ENCODE assay signal across 12 cellular contexts in genomic region chr13:97429681-97430081, GRCh38. TPM values are rescaled to one million over a fixed set of nuclear protein-coding genes. Genes with fewer than 3 reads are reported as not detected.
DNase-seq lines count a peak whose midpoint lies in the region; FAIRE-seq and TF ChIP-seq lines count a peak whose summit lies in the region.
"Had no signal": no experiment of that assay in that cellular context is flagged by ENCODE, and none has a peak within 500 bp of the region (broad histone marks: within the 10 kb centered on the region; RNA-seq: fewer than 3 reads in every experiment).

No MANE protein-coding gene starts in this region.

- WGBS in thyroid gland, 2 donors = 76 to 78% methylated on average over 6 of the region's 6 CpGs

- no peak for FAIRE-seq in HTR-8/SVneo (lab: Jason Lieb, UNC)

- no peak for TF ChIP-seq CTCF in thyroid gland (IDR thresholded peaks at IDR 0.05)

- H3K27ac ChIP-seq in temporal lobe (ENCODE audit: low read depth, low read length) (peak overlapping the region; percentile 58), thyroid gland (no peak overlapping the region)

- no peaks in the 10 kb centered on the region for H3K9me3 ChIP-seq in thyroid gland
- H3K9me3 ChIP-seq: tibial artery had no signal

- DNase-seq in NCI-H146 (lab: John Stamatoyannopoulos, UW) (peak; percentile 16), NCI-H146 treated with DMSO at 0.1 percent for 48 hours (lab: John Stamatoyannopoulos, UW; ENCODE audit: unreplicated experiment) (no peak), astrocyte of the hippocampus (ENCODE audit: low read depth, low spot score) (peak; percentile 55), inferior parietal cortex (ENCODE audit: extremely low spot score) (peak; percentile 85), ecto neural progenitor cell (ENCODE audit: low spot score) (no peak), HTR-8/SVneo (ENCODE audit: insufficient read length, low spot score) (no peak), thyroid gland (no peak)
- DNase-seq: activated T-cell treated with anti-CD3 and anti-CD28 coated beads, Interleukin-2, amount 50 U/mL, for 4 hours; endodermal cell; SW 1271 had no signal

- no peak overlapping the region for H3K4me3 ChIP-seq in thyroid gland (replicated peaks in 1 of 3)

- no peaks in the 10 kb centered on the region for H3K36me3 ChIP-seq in thyroid gland
- H3K36me3 ChIP-seq: tibial artery had no signal

- no peak for TF ChIP-seq POLR2A in thyroid gland (IDR thresholded peaks at IDR 0.05)

- H3K27me3 ChIP-seq in thyroid gland = no peaks in the 10 kb centered on the region
- H3K27me3 ChIP-seq: tibial artery had no signal

- intact Hi-C loops in thyroid gland (cut with DNase I) = loop anchor here (10.0 kb wide), 1 partner anchor 1775 kb away; the partner anchor contains the start of gene UBAC2

- no peaks in the 10 kb centered on the region for H3K4me1 ChIP-seq in thyroid gland
- H3K4me1 ChIP-seq: tibial artery had no signal

RNA-seq across cellular contexts. Expression of gene RAP2A, which starts 4.3 kb away (rescaled TPM):
- 158 TPM for total RNA-seq in temporal lobe
- total RNA-seq in thyroid gland = 10 to 100 TPM; 15.8 to 26.9 (median 18.2) TPM

Comparison
In these comparisons a context has a peak if more than half of its experiments do, and no peak if none do; other contexts are left out.
1. DNase-seq: peak in NCI-H146 (single experiment), astrocyte of the hippocampus (single experiment) and inferior parietal cortex (single experiment); none in NCI-H146 treated with DMSO at 0.1 percent for 48 hours (single experiment), ecto neural progenitor cell (single experiment), HTR-8/SVneo (single experiment) and thyroid gland (0 of 2).